14 cellular contexts compared by ENCODE assay signal in the genomic region with DNA sequence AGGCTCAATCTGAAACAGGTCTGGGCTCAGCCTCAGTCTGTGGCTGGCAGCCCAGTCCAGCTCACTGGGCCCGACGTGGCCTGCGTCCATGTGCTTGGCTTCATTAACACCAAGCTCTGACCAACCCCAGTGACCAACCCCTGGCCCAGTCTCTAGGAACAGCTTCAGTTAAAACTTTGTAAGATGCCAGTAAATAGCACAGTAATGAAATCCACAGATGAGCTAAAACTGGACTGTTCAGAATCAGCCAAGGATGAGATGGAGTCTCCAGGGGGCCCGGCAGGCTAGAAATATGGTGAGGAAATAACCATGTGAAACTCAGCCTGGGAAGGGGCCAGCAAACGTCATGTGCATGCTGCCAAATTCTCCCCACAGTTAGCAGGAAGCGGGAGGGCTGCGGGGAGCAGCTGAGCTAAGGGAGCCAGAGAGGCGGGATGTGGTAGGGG. TPM values are rescaled to one million over a fixed set of nuclear protein-coding genes. Genes with fewer than 3 reads are reported as not detected.
DNase-seq lines count a peak whose midpoint lies in the region; ATAC-seq and TF ChIP-seq lines count a peak whose summit lies in the region.
"Had no signal": no experiment of that assay in that cellular context is flagged by ENCODE, and none has a peak within 500 bp of the region (broad histone marks: within the 10 kb centered on the region; RNA-seq: fewer than 3 reads in every experiment).

No MANE protein-coding gene starts in this region.

- TF ChIP-seq POLR2A in transverse colon (IDR thresholded peaks at IDR 0.05): no peak

- in situ Hi-C loops in transverse colon (cut with MboI; ENCODE audit: low pct_ligation_motif_present in 1 of 4, low pct_unique_long_range_greater_than_20kb in 1 of 4, low sequenced_read_pairs in 3 of 4): no loop called here

- H3K9me3 ChIP-seq in adipocyte (ENCODE audit: control insufficient read depth, low read length) (no peaks in the 10 kb centered on the region), mucosa of descending colon (no peaks in the 10 kb centered on the region), transverse colon (no peaks in the 10 kb centered on the region)
- H3K9me3 ChIP-seq: SJCRH30 had no signal

- TF ChIP-seq EP300 in transverse colon (IDR thresholded peaks at IDR 0.05; ENCODE audit: low read depth): no peak

- H3K4me1 ChIP-seq in adipocyte (ENCODE audit: control insufficient read depth, insufficient read depth, low read length) (peaks cover 27% of the 10 kb centered on the region), mucosa of descending colon (ENCODE audit: low read depth) (no peaks in the 10 kb centered on the region), transverse colon (no peaks in the 10 kb centered on the region)

- no peak for TF ChIP-seq CTCF in fibroblast of the aortic adventitia (IDR thresholded peaks at IDR 0.05; ENCODE audit: insufficient read depth, low read length)
- TF ChIP-seq CTCF in mucosa of descending colon (IDR thresholded peaks at IDR 0.05): no peak
- TF ChIP-seq CTCF in transverse colon (IDR thresholded peaks at IDR 0.05): no peak

- H3K27me3 ChIP-seq in adipocyte (replicated peaks; ENCODE audit: control insufficient read depth, insufficient read depth, low read length) (peaks cover 39% of the 10 kb centered on the region), transverse colon (no peaks in the 10 kb centered on the region)
- H3K27me3 ChIP-seq: SJCRH30 had no signal

- H3K4me3 ChIP-seq in adipocyte (ENCODE audit: low read length): no peak overlapping the region
- no peak overlapping the region for H3K4me3 ChIP-seq in fibroblast of the aortic adventitia (ENCODE audit: low read depth, low read length)
- no peak overlapping the region for H3K4me3 ChIP-seq in mucosa of descending colon
- H3K4me3 ChIP-seq in transverse colon: no peak overlapping the region
- H3K4me3 ChIP-seq: SJCRH30 had no signal

- no peak overlapping the region for H3K27ac ChIP-seq in transverse colon
- H3K27ac ChIP-seq: SJCRH30, VCaP had no signal

- peak overlapping the region; percentile 53 for H3K9ac ChIP-seq in adipocyte (ENCODE audit: low read length)

- H3K36me3 ChIP-seq in adipocyte (ENCODE audit: control insufficient read depth, insufficient read depth, low read length, severe bottlenecking): no peaks in the 10 kb centered on the region
- H3K36me3 ChIP-seq in mucosa of descending colon (ENCODE audit: low read depth): no peaks in the 10 kb centered on the region
- no peaks in the 10 kb centered on the region for H3K36me3 ChIP-seq in transverse colon
- H3K36me3 ChIP-seq: SJCRH30 had no signal

- intact Hi-C loops in mucosa of descending colon (cut with DNase I, micrococcal nuclease): no loop called here
- intact Hi-C loops in transverse colon (cut with DNase I; ENCODE audit: low total_unique reads): no loop called here

- no peak for DNase-seq in adipocyte (ENCODE audit: low read depth)
- DNase-seq in fibroblast of the aortic adventitia (ENCODE audit: low read depth): peak; percentile 92
- DNase-seq in mucosa of descending colon: peak; percentile 20 to 60 (median 21)
- peak; percentile 15 for DNase-seq in transverse colon
- no peak for DNase-seq in NCI-H2196 treated with DMSO at 0.1 percent for 48 hours (lab: John Stamatoyannopoulos, UW; ENCODE audit: unreplicated experiment)
- DNase-seq in NK-92 treated with Interleukin-12 subunit alpha and Interleukin-12 subunit beta, amount 100 ng/mL, for 24 hours (lab: John Stamatoyannopoulos, UW): no peak
- DNase-seq in DMS53 (lab: John Stamatoyannopoulos, UW): no peak
- no peak for DNase-seq in NCI-H1048 (lab: John Stamatoyannopoulos, UW)
- DNase-seq: CD4-positive, alpha-beta T cell; mesenchymal stem cell; SJCRH30 had no signal

- peak; percentile 31 for ATAC-seq in mucosa of descending colon
- ATAC-seq: activated naive CD4-positive, alpha-beta T cell treated with anti-CD3 and anti-CD28 coated beads, Interleukin-2, amount 50 U/mL, for 72 hours had no signal

- 78% methylated on average over 8 of the region's 8 CpGs; no CpG with 5 or more reads in 1 of the 2 donors for WGBS in transverse colon (ENCODE audit: low coverage in 1 of 2), 2 donors

RNA-seq across cellular contexts. Expression of gene XPNPEP2, which starts 37.1 kb away (rescaled TPM):
- 3.6 and 5.7 TPM in 2 replicates for total RNA-seq in fibroblast of the aortic adventitia (ENCODE audit: low replicate concordance)
- total RNA-seq in mucosa of descending colon: 10 to 100 TPM in 2 of 3 donors, 1 to 10 TPM in 1; 4.9 to 14.5 (median 11.3) TPM
- 10 to 100 TPM in 3 of 4 donors, 1 to 10 TPM in 1; 3.2 to 52.0 (median 34.1) TPM for total RNA-seq in transverse colon
- total RNA-seq: progenitor cell of endocrine pancreas had no signal

RNA-seq across cellular contexts. Expression of gene APLN, which starts 46.9 kb away (rescaled TPM):
- total RNA-seq in fibroblast of the aortic adventitia (ENCODE audit: low replicate concordance) (0.54 and 3.8 TPM in 2 replicates), mucosa of descending colon (under 1 TPM; 0.29 to 0.43 (median 0.41) TPM), transverse colon (not detected)
- total RNA-seq: CD4-positive, alpha-beta T cell had no signal

Comparison
In these comparisons a context has a peak if more than half of its experiments do, and no peak if none do; other contexts are left out.
1. DNase-seq: peak in fibroblast of the aortic adventitia (single experiment), mucosa of descending colon (3 of 3) and transverse colon (single experiment); none in adipocyte (single experiment), NCI-H2196 treated with DMSO at 0.1 percent for 48 hours (single experiment), NK-92 treated with Interleukin-12 subunit alpha and Interleukin-12 subunit beta, amount 100 ng/mL, for 24 hours (single experiment), DMS53 (single experiment) and NCI-H1048 (single experiment).